Comparison of ENCODE assay signal across 8 cellular contexts in the genomic region with DNA sequence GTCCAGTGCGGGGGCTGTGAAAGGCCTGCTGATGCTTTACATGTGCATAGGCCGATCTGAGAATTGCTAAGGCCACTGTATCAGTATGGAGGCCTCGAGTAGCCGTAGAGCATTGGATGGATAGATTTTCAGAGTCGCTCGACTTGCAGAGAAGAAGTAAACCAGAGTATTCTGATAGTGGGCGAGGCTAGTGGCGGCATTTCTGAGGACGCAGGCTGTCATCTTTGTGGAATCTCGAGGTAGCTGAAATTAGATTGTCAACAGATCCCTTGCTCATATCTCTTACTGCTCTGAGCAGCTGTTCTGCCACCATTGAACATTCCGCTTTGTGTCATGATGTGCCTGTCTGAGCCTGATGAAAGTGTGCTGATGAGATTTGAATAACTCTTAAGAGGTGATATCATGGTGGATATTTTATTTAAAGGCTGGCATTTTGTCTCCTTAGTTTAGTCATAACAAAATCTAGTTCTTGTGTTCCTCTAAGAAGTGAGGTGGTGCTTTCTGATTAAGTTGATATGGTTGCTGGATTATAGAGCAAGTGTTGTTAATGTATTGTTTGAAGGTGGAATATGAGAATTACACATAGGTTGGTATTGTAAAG. TPM values are rescaled to one million over a fixed set of nuclear protein-coding genes. Genes with fewer than 3 reads are reported as not detected.
DNase-seq lines count a peak whose midpoint lies in the region; ATAC-seq and TF ChIP-seq lines count a peak whose summit lies in the region.

No MANE protein-coding gene starts in this region.

- DNase-seq in DND-41 (no peak), NCI-H146 (lab: John Stamatoyannopoulos, UW) (peak; percentile 7), brain microvascular endothelial cell (peak; percentile 54), right lobe of liver (peak in 1 of 3 donors; percentile 45), transverse colon (no peak), SHP77 (lab: John Stamatoyannopoulos, UW) (no peak)
- no peak for DNase-seq in stimulated activated CD4-positive, alpha-beta T cell treated with anti-CD3 and anti-CD28 coated beads, Interleukin-4, amount 100 ng/mL, for 4 hours

- TF ChIP-seq POLR2A in right lobe of liver (IDR thresholded peaks at IDR 0.05) (no peak), transverse colon (IDR thresholded peaks at IDR 0.05) (no peak)

- H3K27me3 ChIP-seq in DND-41 (ENCODE audit: insufficient read depth, low read length, poor library complexity), result no peaks in the 10 kb centered on the region
- H3K27me3 ChIP-seq in brain microvascular endothelial cell (replicated peaks), result no peaks in the 10 kb centered on the region
- no peaks in the 10 kb centered on the region for H3K27me3 ChIP-seq in right lobe of liver
- H3K27me3 ChIP-seq in transverse colon, result no peaks in the 10 kb centered on the region

- in situ Hi-C loops in brain microvascular endothelial cell (cut with HindIII; ENCODE audit: low pct_ligation_motif_present, low sequenced_read_pairs) (no loop called here), transverse colon (cut with MboI; ENCODE audit: low pct_ligation_motif_present in 1 of 4, low pct_unique_long_range_greater_than_20kb in 1 of 4, low sequenced_read_pairs in 3 of 4) (loop anchor here in 3 of 4 donors (25.0 kb wide), 1 partner anchor 125 kb away; no protein-coding TSS in a partner anchor)

- ATAC-seq in DND-41 (ENCODE audit: insufficient read depth, low read depth) (no peak), right lobe of liver (no peak), HG03469 (IDR thresholded peaks at IDR 0.05; ENCODE audit: unreplicated experiment) (no peak)

- H3K79me2 ChIP-seq in DND-41 (ENCODE audit: insufficient read depth, low read length), result peaks cover 10% of the 10 kb centered on the region

- H4K20me1 ChIP-seq in DND-41 (ENCODE audit: insufficient read depth, low read length), result peaks cover 4% of the 10 kb centered on the region; the same call in 1 of the 2 replicates

- no peak overlapping the region for H2AFZ ChIP-seq in DND-41 (ENCODE audit: low read depth, low read length)

- H3K9ac ChIP-seq in DND-41 (ENCODE audit: low read depth, low read length), result peak overlapping the region; percentile 83; the same call in 1 of the 2 replicates

- H3K36me3 ChIP-seq in DND-41 (ENCODE audit: insufficient read depth, low read length) (no peaks in the 10 kb centered on the region), brain microvascular endothelial cell (replicated peaks) (no peaks in the 10 kb centered on the region), right lobe of liver (no peaks in the 10 kb centered on the region), transverse colon (no peaks in the 10 kb centered on the region)

- H3K4me2 ChIP-seq in DND-41 (ENCODE audit: insufficient read depth, low read length), result peak overlapping the region; percentile 80

- H3K9me3 ChIP-seq in DND-41 (ENCODE audit: insufficient read depth, low read length, severe bottlenecking), result no peaks in the 10 kb centered on the region
- H3K9me3 ChIP-seq in right lobe of liver, result no peaks in the 10 kb centered on the region
- H3K9me3 ChIP-seq in transverse colon, result no peaks in the 10 kb centered on the region

- H3K27ac ChIP-seq in DND-41 (ENCODE audit: low read length) (no peak overlapping the region), brain microvascular endothelial cell (peak overlapping the region; percentile 97), right lobe of liver (peak overlapping the region; percentile 91 to 96 (median 95)), transverse colon (peak overlapping the region; percentile 94 to 98 (median 98))

- TF ChIP-seq CTCF in DND-41 (IDR thresholded peaks at IDR 0.05; ENCODE audit: borderline replicate concordance, extremely low read depth, low read length, poor library complexity, severe bottlenecking), result no peak
- TF ChIP-seq CTCF in brain microvascular endothelial cell (IDR thresholded peaks at IDR 0.05; ENCODE audit: low read depth, low read length, missing control alignments), result no peak
- no peak for TF ChIP-seq CTCF in right lobe of liver (IDR thresholded peaks at IDR 0.05)
- no peak for TF ChIP-seq CTCF in transverse colon (IDR thresholded peaks at IDR 0.05)

- H3K4me1 ChIP-seq in DND-41 (ENCODE audit: insufficient read depth, low read length) (peaks cover 24% of the 10 kb centered on the region), right lobe of liver (peaks cover 0 to 31% (median 8%) of the 10 kb centered on the region in 4 donors), transverse colon (peaks cover 11 to 55% (median 29%) of the 10 kb centered on the region in 4 donors)

- 35% methylated on average over 10 of the region's 11 CpGs for WGBS in right lobe of liver (ENCODE audit: insufficient coverage, low coverage, low lambda C conversion rate, missing lambda C conversion rate)
- WGBS in transverse colon (ENCODE audit: low coverage in 1 of 2), 2 donors, result 34 to 36% methylated on average over 2 to 11 of the region's 11 CpGs

- TF ChIP-seq EP300 in transverse colon (IDR thresholded peaks at IDR 0.05; ENCODE audit: low read depth), result no peak

- intact Hi-C loops in right lobe of liver (cut with DNase I) (no loop called here), transverse colon (cut with DNase I; ENCODE audit: low total_unique reads) (loop anchor here (5.0 kb wide), 1 partner anchor 665 kb away; no protein-coding TSS in a partner anchor)

- peak overlapping the region in 1 of 2 experiments; percentile 65; a peak in 2 of 4 replicates for H3K4me3 ChIP-seq in DND-41 (ENCODE audit: low read depth in 1 of 2, low read length in 2 of 2)
- peak overlapping the region; percentile 97 for H3K4me3 ChIP-seq in brain microvascular endothelial cell (ENCODE audit: low read depth, low read length)
- peak overlapping the region; percentile 78 to 89 (median 88) for H3K4me3 ChIP-seq in right lobe of liver
- H3K4me3 ChIP-seq in transverse colon, result peak overlapping the region in 3 of 4 donors; percentile 75 to 95 (median 85)

RNA-seq across cellular contexts. Expression of gene KIF1B, which starts 1.5 kb away (rescaled TPM):
- 10 to 100 TPM; 21.7 to 29.4 (median 23.2) TPM for total RNA-seq in right lobe of liver
- 10 to 100 TPM; 50.9 to 87.9 (median 71.4) TPM for total RNA-seq in transverse colon

Comparison
In these comparisons a context has a peak if more than half of its experiments do, and no peak if none do; other contexts are left out.
1. DNase-seq: peak in NCI-H146 (single experiment) and brain microvascular endothelial cell (single experiment); none in DND-41 (single experiment), transverse colon (single experiment), stimulated activated CD4-positive, alpha-beta T cell treated with anti-CD3 and anti-CD28 coated beads, Interleukin-4, amount 100 ng/mL, for 4 hours (0 of 2) and SHP77 (0 of 2).